21 cellular contexts compared by ENCODE assay signal in the genomic region with DNA sequence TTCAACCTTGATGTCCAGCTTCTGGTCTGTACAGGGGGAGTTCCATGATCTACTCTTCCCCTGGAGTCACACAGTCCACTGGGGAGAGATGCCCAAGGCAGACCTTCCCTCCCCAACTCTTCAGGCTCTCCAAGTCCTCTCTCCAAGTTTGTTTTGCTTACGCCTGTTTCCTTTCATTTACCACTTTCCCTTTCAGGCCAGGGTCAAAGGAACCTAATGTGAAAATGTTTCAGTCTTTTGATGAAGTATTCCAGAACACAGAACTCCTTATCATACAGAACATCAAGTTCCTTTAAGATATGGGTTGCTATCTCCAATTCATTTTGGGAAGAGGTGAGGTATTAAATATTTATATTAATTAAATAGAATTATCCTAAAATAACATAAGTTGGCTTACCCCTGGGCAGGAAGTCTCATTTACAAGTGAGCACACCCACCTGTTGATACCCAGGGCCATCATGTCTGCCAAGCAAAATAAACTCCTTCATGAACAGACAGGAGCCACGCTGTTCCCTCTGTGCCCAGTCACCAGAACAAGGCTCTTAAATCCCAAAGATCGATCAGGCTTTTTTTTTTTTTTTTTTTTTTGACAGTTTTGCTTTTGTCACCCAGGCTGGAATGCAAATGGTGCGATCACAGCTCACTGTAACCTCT.
"Had no signal": no experiment of that assay in that cellular context is flagged by ENCODE, and none has a peak within 500 bp of the region (broad histone marks: within the 10 kb centered on the region; RNA-seq: fewer than 3 reads in every experiment).

No MANE protein-coding gene starts in this region.

- H3K27ac ChIP-seq: cardiac muscle cell, dorsolateral prefrontal cortex, esophagus muscularis mucosa, gastrocnemius medialis, stomach, suprapubic skin, transverse colon, uterus had no signal

- H3K36me3 Mint-ChIP-seq: activated CD4-positive, alpha-beta memory T cell treated with anti-CD3 and anti-CD28 coated beads for 36 hours; activated naive CD4-positive, alpha-beta T cell treated with anti-CD3 and anti-CD28 coated beads, Interleukin-2, amount 10 ng/mL, durations not matched to agents 7 days and 5 days; T-cell had no signal

- H3K4me3 Mint-ChIP-seq: activated CD4-positive, alpha-beta memory T cell treated with anti-CD3 and anti-CD28 coated beads for 36 hours; activated naive CD4-positive, alpha-beta T cell treated with anti-CD3 and anti-CD28 coated beads, Interleukin-2, amount 10 ng/mL, durations not matched to agents 7 days and 5 days; activated naive CD8-positive, alpha-beta T cell treated with anti-CD3 and anti-CD28 coated beads, Interleukin-2, amount 50 U/mL, for 24 hours; activated T-cell treated with anti-CD3 and anti-CD28 coated beads, Interleukin-2, amount 50 U/mL, for 72 hours; effector memory CD8-positive, alpha-beta T cell; T-cell; T-helper 2 cell treated with Interferon-gamma antibody and Interleukin-4, amounts not matched to agents 5 μg/mL and 100 μg/mL, for 36 hours had no signal

- H3K9me3 Mint-ChIP-seq: activated CD4-positive, alpha-beta memory T cell treated with anti-CD3 and anti-CD28 coated beads for 36 hours; activated naive CD4-positive, alpha-beta T cell treated with anti-CD3 and anti-CD28 coated beads, Interleukin-2, amount 10 ng/mL, durations not matched to agents 7 days and 5 days; effector memory CD8-positive, alpha-beta T cell; T-cell; T-helper 2 cell treated with Interferon-gamma antibody and Interleukin-4, amounts not matched to agents 5 μg/mL and 100 μg/mL, for 36 hours had no signal

- H3K27me3 Mint-ChIP-seq: activated CD4-positive, alpha-beta memory T cell treated with anti-CD3 and anti-CD28 coated beads for 36 hours; activated naive CD4-positive, alpha-beta T cell treated with anti-CD3 and anti-CD28 coated beads, Interleukin-2, amount 10 ng/mL, durations not matched to agents 7 days and 5 days; activated naive CD8-positive, alpha-beta T cell treated with anti-CD3 and anti-CD28 coated beads, Interleukin-2, amount 50 U/mL, for 24 hours; effector memory CD8-positive, alpha-beta T cell; T-cell had no signal

- ATAC-seq: activated naive CD8-positive, alpha-beta T cell treated with anti-CD3 and anti-CD28 coated beads, Interleukin-2, amount 50 U/mL, for 24 hours; activated T-cell treated with anti-CD3 and anti-CD28 coated beads, Interleukin-2, amount 50 U/mL, for 72 hours; effector memory CD8-positive, alpha-beta T cell; gastrocnemius medialis; heart left ventricle; T-cell had no signal

- DNase-seq: activated CD4-positive, alpha-beta memory T cell treated with anti-CD3 and anti-CD28 coated beads for 36 hours; activated CD4-positive, alpha-beta T cell treated with anti-CD3 and anti-CD28 coated beads for 48 hours; activated CD4-positive, CD25-positive, alpha-beta regulatory T cell; activated effector memory CD4-positive, alpha-beta T cell treated with Interleukin-2 at 50 U/mL for 16 hours; activated naive CD4-positive, alpha-beta T cell treated with anti-CD3 and anti-CD28 coated beads, Interleukin-2, amount 10 ng/mL, durations not matched to agents 7 days and 5 days; activated naive CD8-positive, alpha-beta T cell treated with anti-CD3 and anti-CD28 coated beads, Interleukin-2, amount 50 U/mL, for 24 hours; activated T-cell treated with anti-CD3 and anti-CD28 coated beads, Interleukin-2, amount 50 U/mL, for 72 hours; dorsolateral prefrontal cortex; effector memory CD8-positive, alpha-beta T cell; gastrocnemius medialis; heart left ventricle; retina; stimulated activated CD4-positive, alpha-beta T cell treated with anti-CD3 and anti-CD28 coated beads, Interleukin-4, amount 100 ng/mL, for 24 hours; stomach; T-cell; transverse colon; uterus had no signal

- H3K27ac Mint-ChIP-seq: activated CD4-positive, alpha-beta memory T cell treated with anti-CD3 and anti-CD28 coated beads for 36 hours; activated naive CD4-positive, alpha-beta T cell treated with anti-CD3 and anti-CD28 coated beads, Interleukin-2, amount 10 ng/mL, durations not matched to agents 7 days and 5 days; activated naive CD8-positive, alpha-beta T cell treated with anti-CD3 and anti-CD28 coated beads, Interleukin-2, amount 50 U/mL, for 24 hours; activated T-cell treated with anti-CD3 and anti-CD28 coated beads, Interleukin-2, amount 50 U/mL, for 72 hours; effector memory CD8-positive, alpha-beta T cell; T-cell; T-helper 2 cell treated with Interferon-gamma antibody and Interleukin-4, amounts not matched to agents 5 μg/mL and 100 μg/mL, for 36 hours had no signal
